In the genomic region with DNA sequence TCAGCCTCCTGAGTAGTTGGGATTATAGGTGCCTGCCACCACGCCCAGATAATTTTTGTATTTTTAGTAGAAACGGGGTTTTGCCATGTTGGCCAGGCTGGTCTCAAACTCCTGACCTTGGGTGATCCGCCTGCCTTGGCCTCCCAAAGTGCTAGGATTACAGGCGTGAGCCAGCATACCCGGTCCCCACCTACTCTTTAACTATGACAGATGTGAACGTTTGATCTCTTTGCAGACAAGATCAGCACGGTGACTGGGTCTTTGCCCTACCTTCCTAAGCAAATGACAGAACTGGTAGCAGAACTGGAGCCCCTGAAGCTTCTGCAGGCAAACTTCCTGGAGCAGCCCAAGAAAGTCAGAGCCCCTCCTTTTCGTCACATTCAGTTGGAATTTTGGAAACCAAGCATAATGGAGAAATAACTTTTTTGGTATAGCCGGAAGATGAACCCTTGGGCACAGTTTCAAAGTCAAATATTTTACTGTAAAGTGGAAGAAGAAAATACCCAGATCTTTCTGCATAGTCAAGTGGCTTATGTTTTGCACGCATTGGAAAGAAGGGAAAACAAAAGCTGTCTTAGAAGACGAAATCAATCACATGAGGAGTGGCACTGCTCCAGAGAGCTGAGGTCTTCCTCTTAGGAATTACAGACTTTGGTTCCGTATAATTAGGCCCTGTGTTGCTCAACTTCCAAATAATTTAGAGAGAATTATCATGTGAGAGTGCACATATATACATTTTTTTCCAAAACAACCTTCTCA, we compare ENCODE assay signal across 15 cellular contexts.
DNase-seq lines count a peak whose midpoint lies in the region; ATAC-seq and TF ChIP-seq lines count a peak whose summit lies in the region.
"Had no signal": no experiment of that assay in that cellular context is flagged by ENCODE, and none has a peak within 500 bp of the region (broad histone marks: within the 10 kb centered on the region; RNA-seq: fewer than 3 reads in every experiment).

No MANE protein-coding gene starts in this region.

- intact Hi-C loops in spleen (cut with DNase I; ENCODE audit: low total_unique reads): no loop called here

- no peaks in the 10 kb centered on the region for H3K9me2 ChIP-seq in GM23338 (ENCODE audit: insufficient read depth)
- no peaks in the 10 kb centered on the region for H3K9me2 ChIP-seq in hepatocyte (replicated peaks; ENCODE audit: insufficient read depth)

- H3K27ac ChIP-seq in GM23338 (ENCODE audit: low read depth): no peak overlapping the region
- H3K27ac ChIP-seq in brain microvascular endothelial cell: peak overlapping the region; percentile 56
- H3K27ac ChIP-seq in hepatocyte: peak overlapping the region; percentile 74
- peak overlapping the region in 5 of 8 donors; percentile 8 to 48 (median 34) for H3K27ac ChIP-seq in spleen
- H3K27ac ChIP-seq: neutrophil, SJSA1 had no signal

- no peak overlapping the region for H3K4me2 ChIP-seq in GM23338
- H3K4me2 ChIP-seq in hepatocyte: peak overlapping the region; percentile 25

- no peak overlapping the region for H3K4me3 ChIP-seq in GM23338
- H3K4me3 ChIP-seq in brain microvascular endothelial cell (ENCODE audit: low read depth, low read length): no peak overlapping the region
- no peak overlapping the region for H3K4me3 ChIP-seq in hepatocyte
- H3K4me3 ChIP-seq in spleen: no peak overlapping the region
- H3K4me3 ChIP-seq: SJSA1 had no signal

- no peaks in the 10 kb centered on the region for H3K79me2 ChIP-seq in GM23338 (replicated peaks; ENCODE audit: insufficient read depth)
- no peaks in the 10 kb centered on the region for H3K79me2 ChIP-seq in hepatocyte

- 50% methylated on average over 12 of the region's 12 CpGs for WGBS in hepatocyte (ENCODE audit: low lambda C conversion rate, missing lambda C conversion rate)
- 70 to 77% (median 76%) methylated on average over 12 of the region's 12 CpGs for WGBS in spleen, 5 donors

- H3K36me3 Mint-ChIP-seq in GM23338 (ENCODE audit: low read depth): peaks cover 2% of the 10 kb centered on the region; the same call in 2 of the 3 replicates
- H3K36me3 Mint-ChIP-seq: activated naive CD4-positive, alpha-beta T cell treated with anti-CD3 and anti-CD28 coated beads, Interleukin-2, amount 50 U/mL, for 24 hours; CD14-positive monocyte had no signal

- H3F3A ChIP-seq in GM23338 (replicated peaks; ENCODE audit: low read depth): no peaks in the 10 kb centered on the region

- H3K9me3 ChIP-seq in hepatocyte (ENCODE audit: low read depth) (no peaks in the 10 kb centered on the region), spleen (no peaks in the 10 kb centered on the region)
- H3K9me3 ChIP-seq: neutrophil, SJSA1 had no signal

- no peak overlapping the region for H3K4me3 Mint-ChIP-seq in GM23338
- H3K4me3 Mint-ChIP-seq: activated naive CD4-positive, alpha-beta T cell treated with anti-CD3 and anti-CD28 coated beads, Interleukin-2, amount 50 U/mL, for 24 hours; CD14-positive monocyte had no signal

- H4K20me1 ChIP-seq in GM23338 (replicated peaks; ENCODE audit: insufficient read depth) (no peaks in the 10 kb centered on the region), hepatocyte (ENCODE audit: insufficient read depth, poor library complexity, severe bottlenecking) (no peaks in the 10 kb centered on the region)

- H3K36me3 ChIP-seq in GM23338 (ENCODE audit: insufficient read depth) (no peaks in the 10 kb centered on the region), brain microvascular endothelial cell (replicated peaks) (no peaks in the 10 kb centered on the region), hepatocyte (replicated peaks; ENCODE audit: insufficient read depth, low read depth) (no peaks in the 10 kb centered on the region), spleen (no peaks in the 10 kb centered on the region)
- H3K36me3 ChIP-seq: neutrophil, SJSA1 had no signal

- H3K4me1 Mint-ChIP-seq in GM23338: peaks cover 5% of the 10 kb centered on the region; the same call in 2 of the 3 replicates
- H3K4me1 Mint-ChIP-seq: activated naive CD4-positive, alpha-beta T cell treated with anti-CD3 and anti-CD28 coated beads, Interleukin-2, amount 50 U/mL, for 24 hours had no signal

- ATAC-seq in GM23338 (no peak), GM21786 (IDR thresholded peaks at IDR 0.05; ENCODE audit: unreplicated experiment) (no peak), HG02763 (IDR thresholded peaks at IDR 0.05; ENCODE audit: unreplicated experiment) (no peak), GM21447 (IDR thresholded peaks at IDR 0.05; ENCODE audit: unreplicated experiment) (no peak)

- DNase-seq in GM23338 (ENCODE audit: low spot score) (no peak), brain microvascular endothelial cell (no peak), hepatocyte (ENCODE audit: low spot score) (peak; percentile 38), spleen (no peak), HuH-7.5 (ENCODE audit: low spot score) (no peak)
- DNase-seq: glutamatergic neuron, Kasumi-1, NCI-H2029 had no signal

- no peak for TF ChIP-seq POLR2A in spleen (IDR thresholded peaks at IDR 0.05)

- in situ Hi-C loops in brain microvascular endothelial cell (cut with HindIII; ENCODE audit: low pct_ligation_motif_present, low sequenced_read_pairs): no loop called here

- H3K27ac Mint-ChIP-seq in GM23338: 0 out of 2 replicates have a peak overlapping the region, but pooled peaks have one; percentile 41
- H3K27ac Mint-ChIP-seq: activated naive CD4-positive, alpha-beta T cell treated with anti-CD3 and anti-CD28 coated beads, Interleukin-2, amount 50 U/mL, for 24 hours had no signal

- H2AFZ ChIP-seq in GM23338: no peak overlapping the region
- H2AFZ ChIP-seq in hepatocyte: no peak overlapping the region

- H3K27me3 Mint-ChIP-seq in GM23338 (ENCODE audit: insufficient read depth, low read depth, poor library complexity): no peaks in the 10 kb centered on the region

- no peaks in the 10 kb centered on the region; the same call in 2 of the 3 replicates for H3K9me3 Mint-ChIP-seq in GM23338
- H3K9me3 Mint-ChIP-seq: activated naive CD4-positive, alpha-beta T cell treated with anti-CD3 and anti-CD28 coated beads, Interleukin-2, amount 50 U/mL, for 24 hours had no signal

- no peaks in the 10 kb centered on the region for H3K4me1 ChIP-seq in GM23338 (ENCODE audit: insufficient read depth)
- H3K4me1 ChIP-seq in hepatocyte (ENCODE audit: insufficient read depth): peaks cover 26% of the 10 kb centered on the region
- peaks cover 0 to 19% (median 14%) of the 10 kb centered on the region in 6 donors for H3K4me1 ChIP-seq in spleen
- H3K4me1 ChIP-seq: SJSA1 had no signal

- TF ChIP-seq CTCF in GM23338 (conservative IDR thresholded peaks at IDR 0.05; ENCODE audit: low read depth in 2 of 2): no peak
- TF ChIP-seq CTCF in brain microvascular endothelial cell (IDR thresholded peaks at IDR 0.05; ENCODE audit: low read depth, low read length, missing control alignments): no peak
- no peak for TF ChIP-seq CTCF in hepatocyte (IDR thresholded peaks at IDR 0.05; ENCODE audit: poor library complexity)
- TF ChIP-seq CTCF in spleen (IDR thresholded peaks at IDR 0.05 in 8 of 11, conservative IDR thresholded peaks at IDR 0.05 in 3 of 11): no peak

- H3K27me3 ChIP-seq in GM23338 (ENCODE audit: insufficient read depth) (no peaks in the 10 kb centered on the region), brain microvascular endothelial cell (replicated peaks) (no peaks in the 10 kb centered on the region), hepatocyte (no peaks in the 10 kb centered on the region), spleen (replicated peaks in 1 of 7) (no peaks in the 10 kb centered on the region)
- H3K27me3 ChIP-seq: neutrophil, SJSA1 had no signal
